In genomic region chr19:1240925-1241324, GRCh38 we compare ENCODE assay signal across 8 cellular contexts. TPM values are rescaled to one million over a fixed set of nuclear protein-coding genes. Genes with fewer than 3 reads are reported as not detected.
DNase-seq lines count a peak whose midpoint lies in the region; ATAC-seq and TF ChIP-seq lines count a peak whose summit lies in the region.

No MANE protein-coding gene starts in this region.

- TF ChIP-seq CTCF in DND-41 (IDR thresholded peaks at IDR 0.05; ENCODE audit: borderline replicate concordance, extremely low read depth, low read length, poor library complexity, severe bottlenecking): no peak
- no peak for TF ChIP-seq CTCF in OCI-LY3 (IDR thresholded peaks at IDR 0.05; ENCODE audit: low read depth, low read length)
- TF ChIP-seq CTCF in prostate gland (IDR thresholded peaks at IDR 0.05): no peak

- ATAC-seq in DND-41 (ENCODE audit: insufficient read depth, low read depth) (no peak), GM18511 (IDR thresholded peaks at IDR 0.05; ENCODE audit: unreplicated experiment) (no peak), HG02623 (IDR thresholded peaks at IDR 0.05; ENCODE audit: unreplicated experiment) (no peak), HG02870 (IDR thresholded peaks at IDR 0.05; ENCODE audit: unreplicated experiment) (no peak)

- TF ChIP-seq POLR2A in prostate gland (IDR thresholded peaks at IDR 0.05): no peak

- peak overlapping the region; percentile 76 for H2AFZ ChIP-seq in DND-41 (ENCODE audit: low read depth, low read length)
- H2AFZ ChIP-seq in OCI-LY3 (ENCODE audit: low read depth, low read length): peak overlapping the region; percentile 74; the same call in 1 of the 2 replicates

- peaks cover 15% of the 10 kb centered on the region; the same call in 1 of the 2 replicates for H3K36me3 ChIP-seq in DND-41 (ENCODE audit: insufficient read depth, low read length)
- peaks cover 6% of the 10 kb centered on the region for H3K36me3 ChIP-seq in OCI-LY3 (replicated peaks; ENCODE audit: low read depth, low read length)
- no peaks in the 10 kb centered on the region for H3K36me3 ChIP-seq in duodenal mucosa (ENCODE audit: control insufficient read depth in 1 of 2, insufficient read depth in 2 of 2, low read length in 2 of 2)
- no peaks in the 10 kb centered on the region for H3K36me3 ChIP-seq in prostate gland

- H3K27ac ChIP-seq in DND-41 (ENCODE audit: low read length) (peak overlapping the region; percentile 68), OCI-LY3 (ENCODE audit: low read length) (peak overlapping the region; percentile 17; the same call in 1 of the 2 replicates), duodenal mucosa (ENCODE audit: low read depth, low read length) (no peak overlapping the region), prostate gland (peak overlapping the region; percentile 89 to 90)

- peaks cover 20% of the 10 kb centered on the region for H4K20me1 ChIP-seq in DND-41 (ENCODE audit: insufficient read depth, low read length)
- no peaks in the 10 kb centered on the region for H4K20me1 ChIP-seq in OCI-LY3 (ENCODE audit: insufficient read depth, low read length)

- peak overlapping the region; percentile 96 for H3K4me2 ChIP-seq in DND-41 (ENCODE audit: insufficient read depth, low read length)
- H3K4me2 ChIP-seq in OCI-LY3 (ENCODE audit: low read length): peak overlapping the region; percentile 75

- peaks cover 68% of the 10 kb centered on the region for H3K4me1 ChIP-seq in DND-41 (ENCODE audit: insufficient read depth, low read length)
- peaks cover 31% of the 10 kb centered on the region for H3K4me1 ChIP-seq in OCI-LY3 (ENCODE audit: low read length)
- H3K4me1 ChIP-seq in duodenal mucosa (ENCODE audit: control insufficient read depth in 1 of 2, insufficient read depth in 2 of 2, low read length in 2 of 2): peaks cover 24 to 58% of the 10 kb centered on the region in 2 donors
- H3K4me1 ChIP-seq in prostate gland (replicated peaks): peaks cover 36% of the 10 kb centered on the region

- DNase-seq in DND-41 (no peak), prostate gland (ENCODE audit: low spot score) (no peak), 8988T (no peak)

- H3K4me3 ChIP-seq in DND-41 (ENCODE audit: low read depth in 1 of 2, low read length in 2 of 2): peak overlapping the region; percentile 80 to 99; a peak in 3 of 4 replicates
- peak overlapping the region; percentile 90 for H3K4me3 ChIP-seq in OCI-LY3 (ENCODE audit: low read length)
- H3K4me3 ChIP-seq in duodenal mucosa (ENCODE audit: low read depth in 1 of 2, low read length in 2 of 2): peak overlapping the region; percentile 43 to 47
- peak overlapping the region in 1 of 2 donors; percentile 83 for H3K4me3 ChIP-seq in prostate gland

- 67% methylated on average over 15 of the region's 15 CpGs for WGBS in prostate gland

- H3K9me3 ChIP-seq in DND-41 (ENCODE audit: insufficient read depth, low read length, severe bottlenecking) (no peaks in the 10 kb centered on the region), OCI-LY3 (ENCODE audit: insufficient read depth, low read length) (no peaks in the 10 kb centered on the region), duodenal mucosa (ENCODE audit: control insufficient read depth in 1 of 2, low read length in 2 of 2) (no peaks in the 10 kb centered on the region), prostate gland (no peaks in the 10 kb centered on the region)

- H3K79me2 ChIP-seq in DND-41 (ENCODE audit: insufficient read depth, low read length) (peaks cover 34% of the 10 kb centered on the region), OCI-LY3 (ENCODE audit: low read length) (peaks cover 10% of the 10 kb centered on the region)

- intact Hi-C loops in prostate gland (cut with DNase I): loop anchor here (10.0 kb wide), 1 partner anchor 206 kb away; no protein-coding TSS in a partner anchor

- peak overlapping the region; percentile 94 for H3K9ac ChIP-seq in DND-41 (ENCODE audit: low read depth, low read length)
- H3K9ac ChIP-seq in OCI-LY3 (ENCODE audit: low read length): peak overlapping the region; percentile 52
- peak overlapping the region; percentile 16 to 25 for H3K9ac ChIP-seq in duodenal mucosa (ENCODE audit: low read depth in 1 of 2, low read length in 2 of 2)

- H3K27me3 ChIP-seq in DND-41 (ENCODE audit: insufficient read depth, low read length, poor library complexity) (peaks cover 6% of the 10 kb centered on the region), OCI-LY3 (ENCODE audit: low read depth, low read length) (no peaks in the 10 kb centered on the region), duodenal mucosa (ENCODE audit: control insufficient read depth in 1 of 2, insufficient read depth in 2 of 2, low read length in 2 of 2) (peaks cover 6 to 13% of the 10 kb centered on the region in 2 donors), prostate gland (replicated peaks; ENCODE audit: insufficient read depth) (no peaks in the 10 kb centered on the region)

RNA-seq across cellular contexts. Expression of gene ATP5F1D, which starts 0.6 kb away (rescaled TPM):
- total RNA-seq in prostate gland: 100 to 1,000 TPM; 109 to 151 TPM

RNA-seq across cellular contexts. Expression of gene CBARP, which starts 3.1 kb away (rescaled TPM):
- total RNA-seq in prostate gland: 1 to 10 TPM in 1 of 2 donors, under 1 TPM in 1; 0.68 to 4.4 TPM

RNA-seq across cellular contexts. Expression of gene MIDN, which starts 7.5 kb away (rescaled TPM):
- 10 to 100 TPM; 35.8 to 42.9 TPM for total RNA-seq in prostate gland

RNA-seq across cellular contexts. Expression of gene CIRBP, which starts 28.2 kb away (rescaled TPM):
- total RNA-seq in prostate gland: 100 to 1,000 TPM; 753 to 863 TPM

RNA-seq across cellular contexts. Expression of gene FAM174C, which starts 34.4 kb away (rescaled TPM):
- total RNA-seq in prostate gland: 10 to 100 TPM; 95.1 to 98.7 TPM

Comparison
In these comparisons a context has a peak if more than half of its experiments do, and no peak if none do; other contexts are left out.
1. H3K9ac ChIP-seq: peak in every context shown above with its lines; median percentile 94 in DND-41; 52 in OCI-LY3; 20 in duodenal mucosa.